In genomic region chr1:204629459-204629858, GRCh38 we compare ENCODE assay signal across 6 cellular contexts. TPM values are rescaled to one million over a fixed set of nuclear protein-coding genes. Genes with fewer than 3 reads are reported as not detected.
"Had no signal": no experiment of that assay in that cellular context is flagged by ENCODE, and none has a peak within 500 bp of the region (broad histone marks: within the 10 kb centered on the region; RNA-seq: fewer than 3 reads in every experiment).

No MANE protein-coding gene starts in this region.

RNA-seq across cellular contexts. Expression of gene LRRN2, which starts 56.1 kb away (rescaled TPM):
- total RNA-seq: OCI-LY7, RPMI7951, SJCRH30, SJSA1, SK-MEL-5 had no signal
- polyA plus RNA-seq: SK-N-SH had no signal
